12 cellular contexts compared by ENCODE assay signal in genomic region chr17:15883617-15884111, GRCh38.
DNase-seq lines count a peak whose midpoint lies in the region; ATAC-seq and TF ChIP-seq lines count a peak whose summit lies in the region.
"Had no signal": no experiment of that assay in that cellular context is flagged by ENCODE, and none has a peak within 500 bp of the region (broad histone marks: within the 10 kb centered on the region; RNA-seq: fewer than 3 reads in every experiment).

No MANE protein-coding gene starts in this region.

- H3K4me3 ChIP-seq in PC-9 (no peak overlapping the region), epithelial cell of proximal tubule (ENCODE audit: low read depth, low read length) (no peak overlapping the region)
- H3K4me3 ChIP-seq: right atrium auricular region had no signal

- H3K27ac Mint-ChIP-seq in stimulated activated effector memory CD8-positive, alpha-beta T cell treated with anti-CD3 and anti-CD28 coated beads, Interleukin-12 subunit alpha, Interleukin-12 subunit beta, amount 100 ng/mL, for 72 hours: no peak overlapping the region

- DNase-seq in SKM-1 treated with dmso at 0.1 percent for 144 hours (lab: John Stamatoyannopoulos, UW; ENCODE audit: unreplicated experiment): peak; percentile 61
- no peak for DNase-seq in SKM-1 (lab: John Stamatoyannopoulos, UW; ENCODE audit: unreplicated experiment)
- DNase-seq in PC-9: peak; percentile 23 to 81
- DNase-seq in epithelial cell of proximal tubule (ENCODE audit: low read depth): peak; percentile 4
- DNase-seq in stimulated activated effector memory CD8-positive, alpha-beta T cell treated with anti-CD3 and anti-CD28 coated beads, Interleukin-12 subunit alpha, Interleukin-12 subunit beta, amount 100 ng/mL, for 72 hours (ENCODE audit: low spot score in 2 of 2): no peak
- no peak for DNase-seq in occipital lobe (lab: John Stamatoyannopoulos, UW)
- DNase-seq in GM10266 (ENCODE audit: extremely low spot score): no peak
- no peak for DNase-seq in posterior vena cava (ENCODE audit: low spot score)
- DNase-seq: activated naive CD4-positive, alpha-beta T cell treated with Interleukin-2 at 50 U/mL for 16 hours had no signal

- H3K9me3 ChIP-seq in PC-9 (ENCODE audit: insufficient read depth, low read depth): no peaks in the 10 kb centered on the region
- H3K9me3 ChIP-seq: right atrium auricular region had no signal

- H3F3A ChIP-seq in PC-9 (ENCODE audit: insufficient read depth, low read depth): peaks cover 5% of the 10 kb centered on the region; the same call in 1 of the 2 replicates

- no peaks in the 10 kb centered on the region for H4K20me1 ChIP-seq in PC-9 (ENCODE audit: insufficient read depth)

- no peaks in the 10 kb centered on the region for H3K36me3 ChIP-seq in PC-9 (ENCODE audit: low read depth)
- H3K36me3 ChIP-seq: right atrium auricular region had no signal

- intact Hi-C loops in PC-9 (cut with micrococcal nuclease; ENCODE audit: unreplicated experiment) (no loop called here), posterior vena cava (cut with DNase I) (no loop called here)

- no peak overlapping the region for H2AFZ ChIP-seq in PC-9

- POLR2A ChIA-PET in PC-9 (lab: Charles Lee; ENCODE audit: unreplicated experiment): interaction anchor here (0.6 to 1.1 kb wide), 4 partner anchors 27 to 1506 kb away, joined by 3 to 7 read pairs (median 4); no protein-coding TSS in a partner anchor

- no peak overlapping the region for H3K4me3 Mint-ChIP-seq in stimulated activated effector memory CD8-positive, alpha-beta T cell treated with anti-CD3 and anti-CD28 coated beads, Interleukin-12 subunit alpha, Interleukin-12 subunit beta, amount 100 ng/mL, for 72 hours

- no peaks in the 10 kb centered on the region for H3K27me3 ChIP-seq in PC-9 (ENCODE audit: insufficient read depth, low read depth)
- H3K27me3 ChIP-seq: right atrium auricular region had no signal

- peak overlapping the region; percentile 53; the same call in 1 of the 2 replicates for H3K27ac ChIP-seq in PC-9
- H3K27ac ChIP-seq: 22Rv1, right atrium auricular region, VCaP had no signal

- no peaks in the 10 kb centered on the region for H3K9me2 ChIP-seq in PC-9 (ENCODE audit: insufficient read depth)

- CTCF ChIA-PET in PC-9 (lab: Charles Lee): no interaction called here

- H3K4me1 ChIP-seq in PC-9 (replicated peaks; ENCODE audit: insufficient read depth): peaks cover 26% of the 10 kb centered on the region
- H3K4me1 ChIP-seq: right atrium auricular region had no signal

- H3K36me3 Mint-ChIP-seq in stimulated activated effector memory CD8-positive, alpha-beta T cell treated with anti-CD3 and anti-CD28 coated beads, Interleukin-12 subunit alpha, Interleukin-12 subunit beta, amount 100 ng/mL, for 72 hours: no peaks in the 10 kb centered on the region

- H3K79me2 ChIP-seq in PC-9 (ENCODE audit: low read depth): no peaks in the 10 kb centered on the region

- BruUV-seq in PC-9 (replicated peaks; lab: Mats Ljungman, UMichigan): TSS peak; percentile 100

- TF ChIP-seq CTCF in PC-9 (conservative IDR thresholded peaks at IDR 0.05) (no peak), epithelial cell of proximal tubule (conservative IDR thresholded peaks at IDR 0.05; ENCODE audit: low read depth, low read length) (no peak), GM10266 (IDR thresholded peaks at IDR 0.05; ENCODE audit: control insufficient read depth, insufficient read depth, low read depth, missing control alignments) (no peak)

- H3K4me2 ChIP-seq in PC-9: no peak overlapping the region

- H3K4me1 Mint-ChIP-seq in stimulated activated effector memory CD8-positive, alpha-beta T cell treated with anti-CD3 and anti-CD28 coated beads, Interleukin-12 subunit alpha, Interleukin-12 subunit beta, amount 100 ng/mL, for 72 hours: peaks cover 9% of the 10 kb centered on the region

- no peaks in the 10 kb centered on the region for H3K9me3 Mint-ChIP-seq in stimulated activated effector memory CD8-positive, alpha-beta T cell treated with anti-CD3 and anti-CD28 coated beads, Interleukin-12 subunit alpha, Interleukin-12 subunit beta, amount 100 ng/mL, for 72 hours

- ATAC-seq in stimulated activated effector memory CD8-positive, alpha-beta T cell treated with anti-CD3 and anti-CD28 coated beads, Interleukin-12 subunit alpha, Interleukin-12 subunit beta, amount 100 ng/mL, for 72 hours: peak; percentile 37

Comparison
In these comparisons a context has a peak if more than half of its experiments do, and no peak if none do; other contexts are left out.
1. DNase-seq: peak in SKM-1 treated with dmso at 0.1 percent for 144 hours (single experiment), PC-9 (2 of 2) and epithelial cell of proximal tubule (single experiment); none in SKM-1 (single experiment), stimulated activated effector memory CD8-positive, alpha-beta T cell treated with anti-CD3 and anti-CD28 coated beads, Interleukin-12 subunit alpha, Interleukin-12 subunit beta, amount 100 ng/mL, for 72 hours (0 of 2), occipital lobe (single experiment), GM10266 (single experiment) and posterior vena cava (single experiment).